ENCODE assay signal across 24 cellular contexts in the genomic region with DNA sequence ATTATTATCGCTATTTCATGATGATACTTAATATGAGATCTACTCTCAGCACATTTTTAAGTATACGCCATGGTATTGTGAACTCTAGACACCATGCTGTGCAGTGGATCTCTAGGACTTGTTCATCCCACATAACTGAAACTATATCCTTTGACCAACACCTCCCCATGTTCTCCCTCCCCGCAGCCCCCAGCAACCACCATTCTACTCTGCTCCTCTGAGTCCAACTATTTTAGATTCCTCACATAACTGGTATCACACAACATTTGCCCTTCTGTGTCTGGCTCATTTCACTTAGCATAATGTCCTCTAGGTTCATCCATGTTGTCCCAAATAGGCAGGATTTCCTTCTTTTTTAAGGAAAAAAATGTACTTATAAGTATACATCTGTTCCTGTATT.
"Had no signal": no experiment of that assay in that cellular context is flagged by ENCODE, and none has a peak within 500 bp of the region (broad histone marks: within the 10 kb centered on the region; RNA-seq: fewer than 3 reads in every experiment).

No MANE protein-coding gene starts in this region.

- DNase-seq: activated CD4-positive, alpha-beta memory T cell treated with anti-CD3 and anti-CD28 coated beads, Interleukin-2, amount 10 ng/mL, durations not matched to agents 7 days and 5 days; activated CD4-positive, alpha-beta T cell treated with anti-CD3 and anti-CD28 coated beads for 36 hours; activated CD4-positive, alpha-beta T cell treated with anti-CD3 and anti-CD28 coated beads, Interleukin-2, amount 50 U/mL, for 1 hour; activated gamma-delta T cell; activated naive CD4-positive, alpha-beta T cell treated with anti-CD3 and anti-CD28 coated beads for 36 hours; activated T-cell treated with anti-CD3 and anti-CD28 coated beads for 4 hours; activated T-cell treated with anti-CD3 and anti-CD28 coated beads, Interleukin-2, amount 50 U/mL, for 48 hours; amygdala; caudate nucleus; Karpas-422; MM.1S; NCI-H1105 treated with DMSO at 0.1 percent for 48 hours; NCI-H1436 treated with DMSO at 0.1 percent for 48 hours; NCI-H187; NCI-H2081; NCI-H446; NCI-H524; PC-3; SHP77; T-cell; T-helper 2 cell; T1000 had no signal

- ATAC-seq: activated CD4-positive, alpha-beta T cell treated with anti-CD3 and anti-CD28 coated beads for 36 hours; activated T-helper 17 cell treated with anti-CD3 and anti-CD28 coated beads, Interleukin-2, amount 50 U/mL, for 72 hours; PC-3; T-cell had no signal

- H3K27ac ChIP-seq: VCaP had no signal
